In genomic region chr12:26239127-26239500, GRCh38 we compare ENCODE assay signal across 16 cellular contexts. TPM values are rescaled to one million over a fixed set of nuclear protein-coding genes. Genes with fewer than 3 reads are reported as not detected.
DNase-seq lines count a peak whose midpoint lies in the region; ATAC-seq and TF ChIP-seq lines count a peak whose summit lies in the region.
"Had no signal": no experiment of that assay in that cellular context is flagged by ENCODE, and none has a peak within 500 bp of the region (broad histone marks: within the 10 kb centered on the region; RNA-seq: fewer than 3 reads in every experiment).

No MANE protein-coding gene starts in this region.

- intact Hi-C loops in testis (cut with DNase I; ENCODE audit: low total_unique reads), result no loop called here

- no peak for TF ChIP-seq CTCF in HFFc6 (IDR thresholded peaks at IDR 0.05)
- no peak for TF ChIP-seq CTCF in brain (conservative IDR thresholded peaks at IDR 0.05)
- no peak for TF ChIP-seq CTCF in testis (IDR thresholded peaks at IDR 0.05)

- peak overlapping the region; percentile 38 for H3K4me3 Mint-ChIP-seq in HFFc6
- peak overlapping the region in 1 of 5 experiments; percentile 39 for H3K4me3 Mint-ChIP-seq in brain
- H3K4me3 Mint-ChIP-seq: natural killer cell had no signal

- peak overlapping the region; percentile 79 for H3K27ac ChIP-seq in layer of hippocampus (ENCODE audit: low read depth, low read length)
- H3K27ac ChIP-seq in temporal lobe (ENCODE audit: low read depth, low read length), result peak overlapping the region; percentile 67
- H3K27ac ChIP-seq in testis, result no peak overlapping the region

- H3K9me3 Mint-ChIP-seq in HFFc6 (no peaks in the 10 kb centered on the region), brain (peaks cover 0 to 9% (median 0%) of the 10 kb centered on the region in 5 experiments)
- H3K9me3 Mint-ChIP-seq: natural killer cell had no signal

- DNase-seq in HFFc6 (no peak), testis (no peak), dedifferentiated amniotic fluid mesenchymal stem cell (ENCODE audit: extremely low spot score) (no peak), HuH-7.5 (ENCODE audit: low spot score) (no peak)
- DNase-seq: activated CD4-positive, alpha-beta T cell treated with anti-CD3 and anti-CD28 coated beads, Interleukin-2, amount 50 U/mL, for 48 hours; DND-41; effector memory CD4-positive, alpha-beta T cell; natural killer cell; NCI-H1105 treated with DMSO at 0.1 percent for 48 hours; NCI-H345; stimulated activated CD4-positive, alpha-beta T cell treated with anti-CD3 and anti-CD28 coated beads, Interleukin-12 subunit alpha, Interleukin-12 subunit beta, amount 100 ng/mL, for 4 hours had no signal

- H3K4me1 Mint-ChIP-seq in HFFc6 (ENCODE audit: low read depth) (peaks cover 25% of the 10 kb centered on the region), brain (peaks cover 38% of the 10 kb centered on the region)
- H3K4me1 Mint-ChIP-seq: natural killer cell had no signal

- no peak for TF ChIP-seq POLR2A in testis (IDR thresholded peaks at IDR 0.05)

- WGBS in testis, 2 donors, result 56 to 70% methylated on average over 1 of the region's 1 CpG

- H3K36me3 Mint-ChIP-seq in HFFc6 (ENCODE audit: low read depth), result no peaks in the 10 kb centered on the region
- no peaks in the 10 kb centered on the region for H3K36me3 Mint-ChIP-seq in brain
- H3K36me3 Mint-ChIP-seq: natural killer cell had no signal

- H3K27ac Mint-ChIP-seq in HFFc6 (peak overlapping the region; percentile 43), brain (peak overlapping the region in 3 of 5 experiments; percentile 43 to 91 (median 57))
- H3K27ac Mint-ChIP-seq: natural killer cell had no signal

- no peaks in the 10 kb centered on the region for H3K27me3 ChIP-seq in layer of hippocampus (ENCODE audit: control insufficient read depth, insufficient read depth, low read length)
- H3K27me3 ChIP-seq in testis, result no peaks in the 10 kb centered on the region

- no peaks in the 10 kb centered on the region for H3K36me3 ChIP-seq in testis (ENCODE audit: low read depth, missing control alignments)

- ATAC-seq in HG03520 (IDR thresholded peaks at IDR 0.05; ENCODE audit: unreplicated experiment), result no peak
- ATAC-seq: natural killer cell had no signal

- no peak overlapping the region for H3K4me3 ChIP-seq in testis

- peaks cover 19% of the 10 kb centered on the region for H3K4me1 ChIP-seq in testis

- no peaks in the 10 kb centered on the region for H3K9me3 ChIP-seq in testis

- H3K27me3 Mint-ChIP-seq in HFFc6 (ENCODE audit: insufficient read depth) (peaks cover 9% of the 10 kb centered on the region), brain (peaks cover 19% of the 10 kb centered on the region)

RNA-seq across cellular contexts. Expression of gene SSPN, which starts 43.7 kb away (rescaled TPM):
- total RNA-seq in HFFc6 (2021; fragmentation: NEBNext Ultra II Directional; extraction: Animal tissue kit (Norgen Biotek cat#: 25700)), result 10 to 100 TPM; 10.6 to 17.5 (median 15.4) TPM
- polyA plus RNA-seq in brain (ENCODE audit: insufficient read depth, low read depth, low replicate concordance), result 2.2 TPM
- 4.9 TPM for total RNA-seq in temporal lobe
- 10 to 100 TPM; 25.5 to 41.6 TPM for total RNA-seq in testis
- polyA plus RNA-seq in testis (ENCODE audit: insufficient read depth, low read depth, low replicate concordance), result 17.8 TPM
- total RNA-seq: T-helper 2 cell treated with Interferon-gamma antibody and Interleukin-4, amounts not matched to agents 100 ng/mL and 5 ng/mL, for 36 hours had no signal

Comparison
In these comparisons a context has a peak if more than half of its experiments do, and no peak if none do; other contexts are left out.
1. H3K27ac ChIP-seq: peak in layer of hippocampus (single experiment) and temporal lobe (single experiment); none in testis (0 of 2).